30 cellular contexts compared by ENCODE assay signal in the genomic region with DNA sequence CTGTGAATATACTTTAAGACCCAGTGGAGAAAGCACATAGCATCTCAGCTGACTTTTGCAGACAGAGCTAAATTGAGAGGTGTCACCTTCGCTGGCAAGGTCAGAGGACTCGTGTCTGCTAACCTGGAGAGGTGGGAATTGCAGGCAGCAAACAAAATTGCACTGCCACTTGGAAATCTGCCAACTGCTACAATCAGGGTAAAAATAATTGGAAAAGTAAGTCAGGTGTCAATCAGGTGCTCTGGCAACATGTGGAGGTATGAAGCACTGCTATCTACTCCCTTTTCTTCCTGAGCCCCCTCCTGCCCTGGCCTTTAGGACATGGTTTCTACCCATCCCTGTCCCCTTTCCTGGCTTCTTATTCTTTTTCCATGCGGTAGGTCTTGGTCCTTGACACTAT. TPM values are rescaled to one million over a fixed set of nuclear protein-coding genes. Genes with fewer than 3 reads are reported as not detected.
"Had no signal": no experiment of that assay in that cellular context is flagged by ENCODE, and none has a peak within 500 bp of the region (broad histone marks: within the 10 kb centered on the region; RNA-seq: fewer than 3 reads in every experiment).

No MANE protein-coding gene starts in this region.

- DNase-seq: activated CD4-positive, alpha-beta memory T cell treated with anti-CD3 and anti-CD28 coated beads, Interleukin-2, amount 10 ng/mL, durations not matched to agents 7 days and 5 days; activated CD4-positive, alpha-beta T cell treated with anti-CD3 and anti-CD28 coated beads for 36 hours; activated CD4-positive, alpha-beta T cell treated with anti-CD3 and anti-CD28 coated beads, Interleukin-2, amount 10 ng/mL, durations not matched to agents 24 days and 14 days; activated CD4-positive, alpha-beta T cell treated with anti-CD3 and anti-CD28 coated beads, Interleukin-2, amount 50 U/mL, for 4 hours; activated CD4-positive, CD25-positive, alpha-beta regulatory T cell; activated CD4-positive, CD25-positive, alpha-beta regulatory T cell treated with anti-CD3 and anti-CD28 coated beads, Interleukin-2, amount 50 U/mL, for 72 hours; activated effector memory CD4-positive, alpha-beta T cell treated with Interleukin-2 at 50 U/mL for 16 hours; activated gamma-delta T cell treated with Interleukin-2 at 50 U/mL for 16 hours; activated naive CD4-positive, alpha-beta T cell treated with anti-CD3 and anti-CD28 coated beads, Interleukin-2, amount 50 U/mL, for 16 hours; activated naive CD4-positive, alpha-beta T cell treated with Interleukin-2 at 50 U/mL for 16 hours; activated T-cell treated with anti-CD3 and anti-CD28 coated beads, Interleukin-2, amount 50 U/mL, for 4 hours; amniotic stem cell; anterior cingulate cortex; brain microvascular endothelial cell; dorsolateral prefrontal cortex; effector memory CD4-positive, alpha-beta T cell; endodermal cell; foreskin keratinocyte; gastrocnemius medialis; heart right ventricle; T-helper 2 cell had no signal

- H3K27ac Mint-ChIP-seq: activated CD4-positive, alpha-beta memory T cell treated with anti-CD3 and anti-CD28 coated beads, Interleukin-2, amount 10 ng/mL, durations not matched to agents 7 days and 5 days; activated CD4-positive, alpha-beta T cell treated with anti-CD3 and anti-CD28 coated beads for 36 hours; activated CD4-positive, alpha-beta T cell treated with anti-CD3 and anti-CD28 coated beads, Interleukin-2, amount 10 ng/mL, durations not matched to agents 24 days and 14 days; activated naive CD8-positive, alpha-beta T cell; activated T-helper 17 cell treated with anti-CD3 and anti-CD28 coated beads, Interleukin-2, amount 50 U/mL, for 72 hours; dendritic cell treated with granulocyte-macrophage colony-stimulating factor and Interleukin-4, amounts not matched to agents 40 ng/mL and 50 ng/mL, for 4 days; endodermal cell had no signal

- H3K4me1 ChIP-seq: gastrocnemius medialis had no signal

- FAIRE-seq: astrocyte, bronchial epithelial cell had no signal

- H3K4me3 ChIP-seq: coronary artery, dorsolateral prefrontal cortex, gastrocnemius medialis, heart right ventricle, hepatocyte had no signal

- H3K36me3 ChIP-seq: brain microvascular endothelial cell, gastrocnemius medialis, heart right ventricle had no signal

- H3K4me1 Mint-ChIP-seq: activated CD4-positive, alpha-beta memory T cell treated with anti-CD3 and anti-CD28 coated beads, Interleukin-2, amount 10 ng/mL, durations not matched to agents 7 days and 5 days; activated CD4-positive, alpha-beta T cell treated with anti-CD3 and anti-CD28 coated beads for 36 hours; activated CD4-positive, alpha-beta T cell treated with anti-CD3 and anti-CD28 coated beads, Interleukin-2, amount 10 ng/mL, durations not matched to agents 24 days and 14 days; activated T-helper 17 cell treated with anti-CD3 and anti-CD28 coated beads, Interleukin-2, amount 50 U/mL, for 72 hours; central memory CD8-positive, alpha-beta T cell had no signal

- H3K27me3 ChIP-seq: brain microvascular endothelial cell, gastrocnemius medialis, hepatocyte had no signal

- H3K36me3 Mint-ChIP-seq: activated naive CD8-positive, alpha-beta T cell had no signal

- H3K9me3 Mint-ChIP-seq: activated CD4-positive, alpha-beta memory T cell treated with anti-CD3 and anti-CD28 coated beads, Interleukin-2, amount 10 ng/mL, durations not matched to agents 7 days and 5 days; activated CD4-positive, alpha-beta T cell treated with anti-CD3 and anti-CD28 coated beads, Interleukin-2, amount 10 ng/mL, durations not matched to agents 24 days and 14 days; activated T-cell treated with anti-CD3 and anti-CD28 coated beads, Interleukin-2, amount 50 U/mL, for 4 hours; activated T-helper 17 cell treated with anti-CD3 and anti-CD28 coated beads, Interleukin-2, amount 50 U/mL, for 72 hours; central memory CD8-positive, alpha-beta T cell; dendritic cell treated with granulocyte-macrophage colony-stimulating factor and Interleukin-4, amounts not matched to agents 40 ng/mL and 50 ng/mL, for 4 days; endodermal cell had no signal

- H3K27ac ChIP-seq: brain microvascular endothelial cell, coronary artery, dorsolateral prefrontal cortex, foreskin keratinocyte, gastrocnemius medialis, heart right ventricle, hepatocyte had no signal

- H3K4me2 ChIP-seq: hepatocyte had no signal

- H3K79me2 ChIP-seq: hepatocyte had no signal

- H3K4me3 Mint-ChIP-seq: activated CD4-positive, alpha-beta memory T cell treated with anti-CD3 and anti-CD28 coated beads, Interleukin-2, amount 10 ng/mL, durations not matched to agents 7 days and 5 days; activated CD4-positive, alpha-beta T cell treated with anti-CD3 and anti-CD28 coated beads for 36 hours; activated CD4-positive, alpha-beta T cell treated with anti-CD3 and anti-CD28 coated beads, Interleukin-2, amount 10 ng/mL, durations not matched to agents 24 days and 14 days; activated naive CD8-positive, alpha-beta T cell; activated T-cell treated with anti-CD3 and anti-CD28 coated beads, Interleukin-2, amount 50 U/mL, for 4 hours; activated T-helper 17 cell treated with anti-CD3 and anti-CD28 coated beads, Interleukin-2, amount 50 U/mL, for 72 hours; central memory CD8-positive, alpha-beta T cell; dendritic cell treated with granulocyte-macrophage colony-stimulating factor and Interleukin-4, amounts not matched to agents 40 ng/mL and 50 ng/mL, for 4 days; endodermal cell had no signal

- H3K9me3 ChIP-seq: gastrocnemius medialis, heart right ventricle had no signal

- H2AFZ ChIP-seq: hepatocyte had no signal

RNA-seq across cellular contexts. Expression of a gene that starts 24.1 kb away (rescaled TPM):
- total RNA-seq: activated CD4-positive, alpha-beta memory T cell treated with anti-CD3 and anti-CD28 coated beads, Interleukin-2, amount 10 ng/mL, durations not matched to agents 7 days and 5 days; activated CD4-positive, alpha-beta T cell treated with anti-CD3 and anti-CD28 coated beads for 36 hours; activated CD4-positive, alpha-beta T cell treated with anti-CD3 and anti-CD28 coated beads, Interleukin-2, amount 10 ng/mL, durations not matched to agents 24 days and 14 days; activated T-cell treated with anti-CD3 and anti-CD28 coated beads, Interleukin-2, amount 50 U/mL, for 4 hours; activated T-helper 17 cell treated with anti-CD3 and anti-CD28 coated beads, Interleukin-2, amount 50 U/mL, for 72 hours; astrocyte; bronchial epithelial cell; epithelial cell of proximal tubule; foreskin keratinocyte; gastrocnemius medialis had no signal
- polyA plus RNA-seq: foreskin keratinocyte, hepatocyte had no signal
